8 cellular contexts compared by ENCODE assay signal in the genomic region with DNA sequence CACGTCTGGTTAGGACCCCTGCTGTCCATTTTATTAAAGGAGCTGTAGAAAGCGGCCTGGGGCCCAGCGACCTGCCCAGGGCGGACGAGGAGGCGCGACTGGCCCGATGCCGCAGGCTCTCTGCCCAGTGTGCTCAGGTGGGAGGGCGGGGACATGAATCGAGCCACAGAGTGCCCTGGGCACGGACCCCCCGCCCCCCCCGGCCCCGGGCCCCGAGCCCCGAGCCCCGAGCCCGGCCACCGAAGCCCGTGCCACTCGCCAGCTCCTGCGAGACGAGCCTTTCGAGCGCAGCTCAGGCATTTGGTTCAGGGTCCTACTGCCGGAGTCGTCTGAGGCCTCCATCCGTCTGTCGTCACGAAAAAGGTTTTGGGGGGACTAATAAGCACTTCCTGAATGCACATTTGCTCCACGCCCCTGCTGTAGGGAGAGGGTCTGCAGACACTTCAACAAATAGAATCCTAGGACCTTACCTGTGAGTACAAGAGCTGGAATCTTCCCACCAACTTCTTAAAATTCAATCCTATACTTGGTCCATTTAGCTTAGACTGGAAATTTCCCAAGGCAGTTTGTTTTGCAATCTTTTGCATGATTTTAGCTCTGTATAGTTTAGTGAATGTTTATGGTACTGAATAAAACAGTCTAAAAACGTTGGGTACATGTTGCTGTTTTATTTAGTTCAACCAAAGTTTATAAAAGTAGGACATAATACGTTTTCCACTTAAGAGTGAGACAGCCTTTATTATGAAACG. TPM values are rescaled to one million over a fixed set of nuclear protein-coding genes. Genes with fewer than 3 reads are reported as not detected.
DNase-seq lines count a peak whose midpoint lies in the region; ATAC-seq and TF ChIP-seq lines count a peak whose summit lies in the region.

No MANE protein-coding gene starts in this region.

- H3K27ac ChIP-seq in OCI-LY1 (ENCODE audit: low read depth, low read length, poor library complexity, severe bottlenecking) (peak overlapping the region; percentile 69), upper lobe of left lung (peak overlapping the region; percentile 97 to 98 (median 98))

- TF ChIP-seq CTCF in OCI-LY1 (IDR thresholded peaks at IDR 0.05; ENCODE audit: low read length) (no peak), upper lobe of left lung (IDR thresholded peaks at IDR 0.05) (no peak)

- no peak for TF ChIP-seq EP300 in upper lobe of left lung (IDR thresholded peaks at IDR 0.05)

- H3K9ac ChIP-seq in OCI-LY1 (ENCODE audit: low read length), result peak overlapping the region; percentile 83

- 2 to 3% methylated on average over 9 to 16 of the region's 35 CpGs for WGBS in upper lobe of left lung, 2 donors

- no peaks in the 10 kb centered on the region for H4K20me1 ChIP-seq in OCI-LY1 (ENCODE audit: insufficient read depth, low read length)

- peaks cover 48% of the 10 kb centered on the region for H3K79me2 ChIP-seq in OCI-LY1 (ENCODE audit: insufficient read depth, low read length)

- TF ChIP-seq POLR2A in upper lobe of left lung (IDR thresholded peaks at IDR 0.05), result no peak

- H3F3A ChIP-seq in OCI-LY1 (ENCODE audit: insufficient read depth, low read length), result peaks cover 11% of the 10 kb centered on the region; the same call in 1 of the 2 replicates

- H3K4me2 ChIP-seq in OCI-LY1 (ENCODE audit: low read length), result peak overlapping the region; percentile 100

- H3K4me1 ChIP-seq in OCI-LY1 (ENCODE audit: insufficient read depth, low read length, severe bottlenecking), result peaks cover 44% of the 10 kb centered on the region
- peaks cover 37 to 46% (median 40%) of the 10 kb centered on the region in 4 donors for H3K4me1 ChIP-seq in upper lobe of left lung

- no peaks in the 10 kb centered on the region for H3K27me3 ChIP-seq in OCI-LY1 (ENCODE audit: insufficient read depth, low read length)
- H3K27me3 ChIP-seq in upper lobe of left lung, result no peaks in the 10 kb centered on the region

- peak overlapping the region; percentile 23; the same call in 1 of the 2 replicates for H2AFZ ChIP-seq in OCI-LY1 (ENCODE audit: low read length)

- peak; percentile 23 for ATAC-seq in HG02884 (IDR thresholded peaks at IDR 0.05; ENCODE audit: unreplicated experiment)
- peak in 1 of 2 donors; percentile 78 for ATAC-seq in upper lobe of left lung (ENCODE audit: low FRiP score in 2 of 2)

- H3K36me3 ChIP-seq in OCI-LY1 (ENCODE audit: insufficient read depth, low read length) (no peaks in the 10 kb centered on the region), upper lobe of left lung (no peaks in the 10 kb centered on the region)

- no peaks in the 10 kb centered on the region for H3K9me3 ChIP-seq in OCI-LY1 (ENCODE audit: low read length)
- no peaks in the 10 kb centered on the region for H3K9me3 ChIP-seq in upper lobe of left lung

- DNase-seq in activated CD4-positive, alpha-beta T cell treated with anti-CD3 and anti-CD28 coated beads for 48 hours, result peak; percentile 41
- DNase-seq in activated CD4-positive, alpha-beta T cell treated with anti-CD3 and anti-CD28 coated beads, Interleukin-2, amount 50 U/mL, for 4 hours, result no peak
- peak; percentile 6 for DNase-seq in central memory CD4-positive, alpha-beta T cell
- DNase-seq in medulla oblongata (ENCODE audit: extremely low spot score) (peak; percentile 49), upper lobe of left lung (no peak), NCI-H748 (lab: John Stamatoyannopoulos, UW; ENCODE audit: unreplicated experiment) (no peak)

- H3K4me3 ChIP-seq in OCI-LY1 (ENCODE audit: low read depth, low read length, poor library complexity, severe bottlenecking) (peak overlapping the region; percentile 92), upper lobe of left lung (peak overlapping the region; percentile 35 to 93 (median 88))

- no peaks in the 10 kb centered on the region for H3K9me2 ChIP-seq in OCI-LY1 (ENCODE audit: low read depth, low read length)

RNA-seq across cellular contexts. Expression of gene ADAM17, which starts 0.7 kb away (rescaled TPM):
- 10 to 100 TPM; 59.7 to 71.0 (median 66.3) TPM for total RNA-seq in upper lobe of left lung

Comparison
In these comparisons a context has a peak if more than half of its experiments do, and no peak if none do; other contexts are left out.
1. DNase-seq: peak in activated CD4-positive, alpha-beta T cell treated with anti-CD3 and anti-CD28 coated beads for 48 hours (single experiment), central memory CD4-positive, alpha-beta T cell (single experiment) and medulla oblongata (single experiment); none in activated CD4-positive, alpha-beta T cell treated with anti-CD3 and anti-CD28 coated beads, Interleukin-2, amount 50 U/mL, for 4 hours (0 of 2), upper lobe of left lung (0 of 2) and NCI-H748 (single experiment).